Comparison of ENCODE assay signal across 18 cellular contexts in the genomic region with DNA sequence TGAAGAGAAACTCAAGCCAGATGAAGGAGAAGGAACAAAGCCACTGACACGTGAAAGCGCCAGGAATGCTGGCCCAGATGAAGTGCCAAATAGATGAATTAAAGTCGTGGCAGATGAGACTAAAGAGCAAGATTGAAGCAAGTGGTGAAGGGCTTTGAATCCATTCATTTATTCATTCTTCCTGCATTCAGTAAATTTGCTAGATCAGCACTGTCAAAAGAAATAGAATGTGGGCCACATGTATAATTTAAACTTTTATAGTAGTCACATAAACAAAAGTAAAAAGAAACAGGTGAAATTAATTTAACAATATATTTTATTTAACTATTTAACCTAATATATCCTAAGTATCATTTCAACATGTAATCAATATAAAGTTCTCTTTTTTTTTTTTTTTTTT.
A peak's percentile ranks its signal among the peaks of the same experiment; 100 is the strongest.
DNase-seq lines count a peak whose midpoint lies in the region; ATAC-seq, FAIRE-seq and TF ChIP-seq lines count a peak whose summit lies in the region.
"Had no signal": no experiment of that assay in that cellular context is flagged by ENCODE, and none has a peak within 500 bp of the region (broad histone marks: within the 10 kb centered on the region; RNA-seq: fewer than 3 reads in every experiment).

No MANE protein-coding gene starts in this region.

- H3K4me2 ChIP-seq in HepG2 (ENCODE audit: low read depth, low read length) (no peak overlapping the region), IMR-90 (ENCODE audit: low read depth, low read length) (no peak overlapping the region)
- H3K4me2 ChIP-seq: GM23338 had no signal

- H2BK15ac ChIP-seq in IMR-90 (ENCODE audit: low read depth, low read length) = peak overlapping the region; percentile 52; the same call in 1 of the 3 replicates

- DNase-seq in HepG2 (ENCODE audit: low spot score) (no peak), right lobe of liver (no peak), IMR-90 (no peak), left kidney (ENCODE audit: low read depth, low spot score) (peak; percentile 16), anterior cingulate cortex (lab: John Stamatoyannopoulos, UW) (no peak), gastrocnemius medialis (no peak)
- DNase-seq: ACHN; BE2C; Caco-2; CD4-positive, alpha-beta T cell; HCEC 1CT had no signal

- BruUV-seq in HepG2 (replicated peaks; lab: Mats Ljungman, UMichigan) (no TSS peak), IMR-90 (replicated peaks; lab: Mats Ljungman, UMichigan) (no TSS peak)

- dilution Hi-C loops in IMR-90 (cut with HindIII; ENCODE audit: low sequenced_read_pairs, unreplicated experiment) = no loop called here

- H3K4me3 ChIP-seq in HepG2 (replicated peaks in 1 of 3; ENCODE audit: insufficient read depth in 1 of 3, low read depth in 2 of 3, low read length in 3 of 3) (no peak overlapping the region), right lobe of liver (no peak overlapping the region), IMR-90 (ENCODE audit: insufficient read depth, low read depth, low read length) (no peak overlapping the region), gastrocnemius medialis (no peak overlapping the region)
- H3K4me3 ChIP-seq: GM23338 had no signal

- no peak overlapping the region for H2AK5ac ChIP-seq in IMR-90 (ENCODE audit: low read depth, low read length)

- H4K20me1 ChIP-seq in HepG2 (ENCODE audit: insufficient read depth, low read length) (no peaks in the 10 kb centered on the region), IMR-90 (ENCODE audit: insufficient read depth, low read length) (no peaks in the 10 kb centered on the region)

- H3K79me1 ChIP-seq in IMR-90 (ENCODE audit: low read depth in 1 of 2, low read length in 2 of 2) = peaks cover 0 to 16% of the 10 kb centered on the region in 2 experiments; a peak in 2 of 4 replicates

- TF ChIP-seq CTCF in HepG2 (CRISPR knock-in tag; IDR thresholded peaks at IDR 0.05) (no peak), right lobe of liver (IDR thresholded peaks at IDR 0.05) (no peak), IMR-90 (conservative IDR thresholded peaks at IDR 0.05; ENCODE audit: low read depth, low read length) (no peak), gastrocnemius medialis (IDR thresholded peaks at IDR 0.05 in 4 of 5, conservative IDR thresholded peaks at IDR 0.05 in 1 of 5) (no peak)

- no peak for TF ChIP-seq EP300 in HepG2 (IDR thresholded peaks at IDR 0.05; ENCODE audit: low read depth in 2 of 2, low read length in 2 of 2)
- TF ChIP-seq EP300 in HepG2 (CRISPR knock-in tag; IDR thresholded peaks at IDR 0.05; ENCODE audit: borderline replicate concordance) = no peak

- H3K79me2 ChIP-seq in HepG2 (ENCODE audit: insufficient read depth, low read length) = no peaks in the 10 kb centered on the region

- intact Hi-C loops in HepG2 (cut with micrococcal nuclease; ENCODE audit: unreplicated experiment) (no loop called here), right lobe of liver (cut with DNase I) (no loop called here), IMR-90 (cut with micrococcal nuclease) (no loop called here), gastrocnemius medialis (cut with DNase I; ENCODE audit: low total_unique reads) (no loop called here)

- FAIRE-seq in HepG2 (lab: Jason Lieb, UNC) = no peak
- FAIRE-seq: D721Med, G401.6, GM12891, H54 had no signal

- TF ChIP-seq POLR2A in HepG2 (IDR thresholded peaks at IDR 0.05; ENCODE audit: insufficient read depth in 1 of 2, low read depth in 2 of 2, low read length in 2 of 2) (no peak), right lobe of liver (IDR thresholded peaks at IDR 0.05) (no peak), IMR-90 (IDR thresholded peaks at IDR 0.05; ENCODE audit: low read depth, low read length) (no peak), gastrocnemius medialis (IDR thresholded peaks at IDR 0.05) (no peak)

- H2AFZ ChIP-seq in HepG2 (ENCODE audit: low read length) (no peak overlapping the region), IMR-90 (replicated peaks; ENCODE audit: low read length, poor library complexity) (no peak overlapping the region)
- H2AFZ ChIP-seq: GM23338 had no signal

- ATAC-seq in HepG2 (no peak), right lobe of liver (no peak), IMR-90 (ENCODE audit: low read depth) (no peak), gastrocnemius medialis (no peak), HG02870 (IDR thresholded peaks at IDR 0.05; ENCODE audit: unreplicated experiment) (no peak)
- ATAC-seq: GM23338 had no signal

- H2AK9ac ChIP-seq in IMR-90 (replicated peaks; ENCODE audit: low read depth, low read length, poor library complexity) = no peak overlapping the region

- peak overlapping the region; percentile 18; the same call in 1 of the 2 replicates for H3K4ac ChIP-seq in IMR-90 (ENCODE audit: low read depth, low read length)

- TF ChIP-seq RAD21 in HepG2 (CRISPR knock-in tag; IDR thresholded peaks at IDR 0.05) (no peak), IMR-90 (IDR thresholded peaks at IDR 0.05; ENCODE audit: low read length) (no peak)

- no peak overlapping the region for H3K23ac ChIP-seq in IMR-90 (ENCODE audit: low read depth, low read length)

- H3K27ac ChIP-seq in HepG2 (ENCODE audit: extremely low read length, insufficient read depth, low read length) = no peak overlapping the region
- H3K27ac ChIP-seq in right lobe of liver = no peak overlapping the region
- no peak overlapping the region for H3K27ac ChIP-seq in IMR-90 (ENCODE audit: insufficient read depth, low read length)
- H3K27ac ChIP-seq in gastrocnemius medialis = no peak overlapping the region
- H3K27ac ChIP-seq: C4-2B had no signal

- POLR2A ChIA-PET in HepG2 (lab: Yijun Ruan, JAX) = no interaction called here
- POLR2A ChIA-PET in IMR-90 (lab: Charles Lee; ENCODE audit: unreplicated experiment) = no interaction called here

- H3K36me3 ChIP-seq in HepG2 (replicated peaks in 1 of 2; ENCODE audit: control insufficient read depth in 1 of 2, insufficient read depth in 2 of 2, low read length in 2 of 2) (no peaks in the 10 kb centered on the region), right lobe of liver (no peaks in the 10 kb centered on the region), IMR-90 (ENCODE audit: control insufficient read depth, insufficient read depth, low read length) (no peaks in the 10 kb centered on the region), gastrocnemius medialis (no peaks in the 10 kb centered on the region)
- H3K36me3 ChIP-seq: BE2C had no signal

- no peaks in the 10 kb centered on the region for H3K9me3 ChIP-seq in HepG2 (ENCODE audit: low read length)
- H3K9me3 ChIP-seq in right lobe of liver = no peaks in the 10 kb centered on the region
- H3K9me3 ChIP-seq in IMR-90 (ENCODE audit: control insufficient read depth, insufficient read depth, low read length) = no peaks in the 10 kb centered on the region
- H3K9me3 ChIP-seq in gastrocnemius medialis = no peaks in the 10 kb centered on the region
- H3K9me3 ChIP-seq: BE2C, Caco-2 had no signal

- no peak overlapping the region for H4K8ac ChIP-seq in IMR-90 (ENCODE audit: low read depth in 2 of 2, low read length in 2 of 2)

- in situ Hi-C loops in HepG2 (cut with HindIII; ENCODE audit: extremely low pct_ligation_motif_present, low pct_unique_long_range_greater_than_20kb) (no loop called here), IMR-90 (cut with MboI; ENCODE audit: low sequenced_read_pairs) (no loop called here), gastrocnemius medialis (cut with MboI; ENCODE audit: low sequenced_read_pairs in 4 of 4) (loop anchor here in 2 of 4 donors (25.0 kb wide), 1 partner anchor 385 kb away; no protein-coding TSS in a partner anchor)

- CTCF ChIA-PET in HepG2 (lab: Yijun Ruan, JAX; ENCODE audit: low intra/inter-chr PET ratio, low total read pairs) = no interaction called here
- CTCF ChIA-PET in IMR-90 (lab: Yijun Ruan, JAX) = no interaction called here

- H4K91ac ChIP-seq in IMR-90 (ENCODE audit: insufficient read depth, low read depth, low read length) = no peak overlapping the region

- no peak overlapping the region for H3K18ac ChIP-seq in IMR-90 (ENCODE audit: low read depth, low read length)

- peaks cover 0 to 6% of the 10 kb centered on the region in 2 experiments; a peak in 2 of 5 replicates for H3K27me3 ChIP-seq in HepG2 (ENCODE audit: control insufficient read depth in 1 of 2, insufficient read depth in 2 of 2, low read length in 2 of 2)
- H3K27me3 ChIP-seq in right lobe of liver = no peaks in the 10 kb centered on the region
- H3K27me3 ChIP-seq in IMR-90 (ENCODE audit: control insufficient read depth, insufficient read depth, low read length) = no peaks in the 10 kb centered on the region
- no peaks in the 10 kb centered on the region for H3K27me3 ChIP-seq in gastrocnemius medialis
- H3K27me3 ChIP-seq: BE2C had no signal

- H3K9me1 ChIP-seq in IMR-90 (ENCODE audit: insufficient read depth, low read length) = peaks cover 6% of the 10 kb centered on the region

- no peak overlapping the region for H3K9ac ChIP-seq in HepG2 (ENCODE audit: insufficient read depth, low read depth, low read length)
- no peak overlapping the region for H3K9ac ChIP-seq in IMR-90 (ENCODE audit: low read depth, low read length)

- no peak overlapping the region for H4K5ac ChIP-seq in IMR-90 (ENCODE audit: low read depth, low read length)

- peak overlapping the region; percentile 23; the same call in 1 of the 2 replicates for H2BK120ac ChIP-seq in IMR-90 (ENCODE audit: low read depth, low read length)

- no peak overlapping the region; the same call in 1 of the 2 replicates for H3K14ac ChIP-seq in IMR-90 (replicated peaks; ENCODE audit: low read depth, low read length)

- H3K4me1 ChIP-seq in HepG2 (ENCODE audit: insufficient read depth, low read length) = no peaks in the 10 kb centered on the region
- H3K4me1 ChIP-seq in right lobe of liver = no peaks in the 10 kb centered on the region
- H3K4me1 ChIP-seq in IMR-90 (ENCODE audit: control insufficient read depth, insufficient read depth, low read length) = peaks cover 12% of the 10 kb centered on the region
- peaks cover 0 to 3% of the 10 kb centered on the region in 2 donors for H3K4me1 ChIP-seq in gastrocnemius medialis
- H3K4me1 ChIP-seq: BE2C, Caco-2 had no signal

- 44% methylated on average over 3 of the region's 3 CpGs for WGBS in HepG2 (ENCODE audit: low lambda C conversion rate)
- 69% methylated on average over 2 of the region's 3 CpGs for WGBS in right lobe of liver (ENCODE audit: insufficient coverage, low coverage, low lambda C conversion rate, missing lambda C conversion rate)
- WGBS in IMR-90 (ENCODE audit: extremely low coverage in 2 of 2, insufficient read length in 1 of 2), 2 experiments = no CpG with 5 or more reads among the region's 3 CpGs

- H2BK20ac ChIP-seq in IMR-90 (ENCODE audit: low read depth, low read length) = no peak overlapping the region; the same call in 1 of the 2 replicates

- H3K56ac ChIP-seq in IMR-90 (ENCODE audit: extremely low read depth, insufficient read depth, low read length) = no peak overlapping the region

- H2BK5ac ChIP-seq in IMR-90 (ENCODE audit: low read depth, low read length, poor library complexity, severe bottlenecking) = no peak overlapping the region

TF ChIP-seq in IMR-90, 13 proteins besides CTCF, POLR2A, EP300 and RAD21:
- TF ChIP-seq MAFK (IDR thresholded peaks at IDR 0.05; ENCODE audit: low read depth, low read length) (peak; percentile 44), NFE2L2 (IDR thresholded peaks at IDR 0.05; ENCODE audit: low read depth, low read length) (no peak), MAZ (IDR thresholded peaks at IDR 0.05; ENCODE audit: borderline replicate concordance, low read depth, low read length) (no peak)
TF ChIP-seq in IMR-90: peak in this region for 1.
